20 cellular contexts compared by ENCODE assay signal in the genomic region with DNA sequence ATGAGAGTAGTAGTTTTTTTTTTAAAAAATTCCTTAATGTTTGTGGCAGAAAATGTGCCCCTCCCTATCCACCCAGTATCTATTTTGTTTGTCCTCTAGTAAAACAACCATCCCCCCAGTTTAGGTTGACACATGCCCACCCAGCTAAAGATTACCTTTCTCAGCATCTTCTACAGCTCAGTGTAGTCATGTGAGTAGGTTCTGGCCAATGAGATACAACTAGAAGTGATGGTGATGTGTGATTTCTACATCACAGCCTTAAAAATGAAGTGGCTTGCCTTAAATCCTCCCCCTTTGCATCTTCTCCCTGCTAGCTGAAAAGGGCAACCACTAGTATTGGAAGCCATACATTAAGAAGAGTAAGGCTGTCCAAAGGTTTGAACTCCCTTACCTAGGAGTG. TPM values are rescaled to one million over a fixed set of nuclear protein-coding genes. Genes with fewer than 3 reads are reported as not detected.
DNase-seq lines count a peak whose midpoint lies in the region; ATAC-seq, FAIRE-seq and TF ChIP-seq lines count a peak whose summit lies in the region.
"Had no signal": no experiment of that assay in that cellular context is flagged by ENCODE, and none has a peak within 500 bp of the region (broad histone marks: within the 10 kb centered on the region; RNA-seq: fewer than 3 reads in every experiment).

No MANE protein-coding gene starts in this region.

- H3K27me3 Mint-ChIP-seq in activated CD8-positive, alpha-beta memory T cell treated with anti-CD3 and anti-CD28 coated beads, Interleukin-2, amount 10 ng/mL, durations not matched to agents 7 days and 5 days, result no peaks in the 10 kb centered on the region
- H3K27me3 Mint-ChIP-seq in central memory CD8-positive, alpha-beta T cell, result no peaks in the 10 kb centered on the region
- no peaks in the 10 kb centered on the region for H3K27me3 Mint-ChIP-seq in progenitor cell of endocrine pancreas

- H3K36me3 Mint-ChIP-seq in activated CD8-positive, alpha-beta memory T cell treated with anti-CD3 and anti-CD28 coated beads, Interleukin-2, amount 10 ng/mL, durations not matched to agents 7 days and 5 days, result peaks cover 32% of the 10 kb centered on the region
- peaks cover 32% of the 10 kb centered on the region for H3K36me3 Mint-ChIP-seq in central memory CD8-positive, alpha-beta T cell (ENCODE audit: insufficient read depth)
- peaks cover 10% of the 10 kb centered on the region for H3K36me3 Mint-ChIP-seq in progenitor cell of endocrine pancreas (ENCODE audit: insufficient read depth)

- H3K4me1 ChIP-seq in heart left ventricle, result peaks cover 0 to 71% (median 28%) of the 10 kb centered on the region in 12 donors
- H3K4me1 ChIP-seq: testis had no signal

- peak; percentile 30 for ATAC-seq in activated CD8-positive, alpha-beta memory T cell treated with anti-CD3 and anti-CD28 coated beads, Interleukin-2, amount 10 ng/mL, durations not matched to agents 7 days and 5 days
- no peak for ATAC-seq in central memory CD8-positive, alpha-beta T cell (replicated peaks; ENCODE audit: extremely low read depth, poor library complexity, severe bottlenecking)
- no peak for ATAC-seq in heart left ventricle
- no peak for ATAC-seq in GM18502 (IDR thresholded peaks at IDR 0.05; ENCODE audit: poor library complexity, unreplicated experiment)
- ATAC-seq: left cardiac atrium had no signal

- DNase-seq in activated CD8-positive, alpha-beta memory T cell treated with anti-CD3 and anti-CD28 coated beads, Interleukin-2, amount 10 ng/mL, durations not matched to agents 7 days and 5 days, result no peak
- DNase-seq in activated CD8-positive, alpha-beta memory T cell treated with anti-CD3 and anti-CD28 coated beads, Interleukin-2, amount 50 U/mL, for 4 hours, result no peak
- DNase-seq in H54 (ENCODE audit: insufficient read length, low spot score) (no peak), progenitor cell of endocrine pancreas (ENCODE audit: low spot score, unreplicated experiment) (no peak), foreskin fibroblast (no peak), heart left ventricle (no peak)
- no peak for DNase-seq in central memory CD8-positive, alpha-beta T cell (ENCODE audit: low spot score in 2 of 2)
- DNase-seq: activated CD8-positive, alpha-beta memory T cell treated with anti-CD3 and anti-CD28 coated beads for 24 hours; HCEC 1CT; head of caudate nucleus; left cardiac atrium; mammary epithelial cell; NCI-H1092; NCI-H1930; NCI-H526 treated with DMSO at 0.1 percent for 48 hours; small intestine; stimulated activated CD4-positive, alpha-beta T cell treated with anti-CD3 and anti-CD28 coated beads, Interleukin-1b, Interleukin-23, amount 100 ng/mL, for 48 hours; testis had no signal

- intact Hi-C loops in heart left ventricle (cut with DNase I), result no loop called here

- H3K27ac Mint-ChIP-seq in activated CD8-positive, alpha-beta memory T cell treated with anti-CD3 and anti-CD28 coated beads, Interleukin-2, amount 10 ng/mL, durations not matched to agents 7 days and 5 days, result no peak overlapping the region
- peak overlapping the region; percentile 33 for H3K27ac Mint-ChIP-seq in central memory CD8-positive, alpha-beta T cell (ENCODE audit: low read depth)
- peak overlapping the region; percentile 31 for H3K27ac Mint-ChIP-seq in progenitor cell of endocrine pancreas

- H3K36me3 ChIP-seq in heart left ventricle, result peaks cover 0 to 45% (median 8%) of the 10 kb centered on the region in 9 donors

- CTCF ChIA-PET in activated CD8-positive, alpha-beta memory T cell treated with anti-CD3 and anti-CD28 coated beads, Interleukin-2, amount 10 ng/mL, durations not matched to agents 7 days and 5 days (lab: Charles Lee), result interaction anchor here (0.9 to 2.6 kb wide), 3 partner anchors 10 to 150 kb away, joined by 3 to 11 read pairs (median 6); no protein-coding TSS in a partner anchor

- peaks cover 46% of the 10 kb centered on the region for H3K4me1 Mint-ChIP-seq in activated CD8-positive, alpha-beta memory T cell treated with anti-CD3 and anti-CD28 coated beads, Interleukin-2, amount 10 ng/mL, durations not matched to agents 7 days and 5 days
- peaks cover 69% of the 10 kb centered on the region for H3K4me1 Mint-ChIP-seq in central memory CD8-positive, alpha-beta T cell
- peaks cover 3% of the 10 kb centered on the region for H3K4me1 Mint-ChIP-seq in progenitor cell of endocrine pancreas (ENCODE audit: low read depth)

- no peaks in the 10 kb centered on the region for H3K9me3 ChIP-seq in heart left ventricle
- H3K9me3 ChIP-seq: BLaER1, testis had no signal

- H3K4me3 ChIP-seq in foreskin fibroblast (ENCODE audit: low read depth in 1 of 2, low read length in 2 of 2) (no peak overlapping the region), heart left ventricle (no peak overlapping the region)
- H3K4me3 ChIP-seq: BLaER1, testis had no signal

- H3K27me3 ChIP-seq in heart left ventricle, result no peaks in the 10 kb centered on the region
- H3K27me3 ChIP-seq: BLaER1, testis had no signal

- H3K27ac ChIP-seq in heart left ventricle, result no peak overlapping the region
- H3K27ac ChIP-seq: BLaER1, testis had no signal

- peak; percentile 75 for FAIRE-seq in H54 (lab: Jason Lieb, UNC)
- FAIRE-seq: small intestine had no signal

- TF ChIP-seq CTCF in progenitor cell of endocrine pancreas (IDR thresholded peaks at IDR 0.05; ENCODE audit: unreplicated experiment) (no peak), foreskin fibroblast (IDR thresholded peaks at IDR 0.05; ENCODE audit: low read depth, low read length) (no peak), heart left ventricle (IDR thresholded peaks at IDR 0.05) (no peak)

- H3K4me3 Mint-ChIP-seq in activated CD8-positive, alpha-beta memory T cell treated with anti-CD3 and anti-CD28 coated beads, Interleukin-2, amount 10 ng/mL, durations not matched to agents 7 days and 5 days, result no peak overlapping the region
- no peak overlapping the region for H3K4me3 Mint-ChIP-seq in central memory CD8-positive, alpha-beta T cell
- no peak overlapping the region for H3K4me3 Mint-ChIP-seq in progenitor cell of endocrine pancreas (ENCODE audit: low read depth)

- TF ChIP-seq POLR2A in H54 (IDR thresholded peaks at IDR 0.05; ENCODE audit: low read depth, low read length) (no peak), heart left ventricle (IDR thresholded peaks at IDR 0.05) (no peak)

- no peaks in the 10 kb centered on the region for H3K9me3 Mint-ChIP-seq in activated CD8-positive, alpha-beta memory T cell treated with anti-CD3 and anti-CD28 coated beads, Interleukin-2, amount 10 ng/mL, durations not matched to agents 7 days and 5 days (ENCODE audit: low read depth)
- no peaks in the 10 kb centered on the region for H3K9me3 Mint-ChIP-seq in central memory CD8-positive, alpha-beta T cell
- no peaks in the 10 kb centered on the region for H3K9me3 Mint-ChIP-seq in progenitor cell of endocrine pancreas (ENCODE audit: low read depth)

RNA-seq across cellular contexts. Expression of a gene that starts 14.9 kb away (rescaled TPM):
- 10 to 100 TPM; 40.9 to 49.3 TPM for total RNA-seq in activated CD8-positive, alpha-beta memory T cell treated with anti-CD3 and anti-CD28 coated beads, Interleukin-2, amount 10 ng/mL, durations not matched to agents 7 days and 5 days
- total RNA-seq in progenitor cell of endocrine pancreas, result 61.0 and 62.7 TPM in 2 replicates
- total RNA-seq in heart left ventricle, result 10 to 100 TPM; 10.5 to 24.0 (median 13.8) TPM
- 1 to 10 TPM; 8.6 to 9.9 TPM for polyA plus RNA-seq in heart left ventricle
